In genomic region chrX:129590596-129590995, GRCh38 we compare ENCODE assay signal across 17 cellular contexts. TPM values are rescaled to one million over a fixed set of nuclear protein-coding genes. Genes with fewer than 3 reads are reported as not detected.
DNase-seq lines count a peak whose midpoint lies in the region; ATAC-seq and TF ChIP-seq lines count a peak whose summit lies in the region.
"Had no signal": no experiment of that assay in that cellular context is flagged by ENCODE, and none has a peak within 500 bp of the region (broad histone marks: within the 10 kb centered on the region; RNA-seq: fewer than 3 reads in every experiment).

No MANE protein-coding gene starts in this region.

- POLR2A ChIA-PET in WTC11 (lab: Charles Lee), result no interaction called here

- H3K27me3 Mint-ChIP-seq in nephron progenitor cell (ENCODE audit: low read depth, poor library complexity), result no peaks in the 10 kb centered on the region
- H3K27me3 Mint-ChIP-seq in WTC11 (ENCODE audit: low read depth), result no peaks in the 10 kb centered on the region
- H3K27me3 Mint-ChIP-seq: B cell; CD4-positive, alpha-beta T cell had no signal

- peaks cover 58% of the 10 kb centered on the region for H3K36me3 Mint-ChIP-seq in nephron progenitor cell (ENCODE audit: low read depth)
- H3K36me3 Mint-ChIP-seq in WTC11, result peaks cover 21% of the 10 kb centered on the region

- H3K27ac ChIP-seq in angular gyrus (ENCODE audit: low read depth, low read length), result peak overlapping the region; percentile 68
- peak overlapping the region; percentile 43 for H3K27ac ChIP-seq in substantia nigra (ENCODE audit: low read depth, low read length, poor library complexity, severe bottlenecking)
- H3K27ac ChIP-seq: GM23248 had no signal

- H3K4me3 Mint-ChIP-seq in nephron progenitor cell, result no peak overlapping the region
- H3K4me3 Mint-ChIP-seq in WTC11, result no peak overlapping the region
- H3K4me3 Mint-ChIP-seq: B cell; CD4-positive, alpha-beta T cell had no signal

- TF ChIP-seq CTCF in nephron progenitor cell (IDR thresholded peaks at IDR 0.05) (no peak), WTC11 (IDR thresholded peaks at IDR 0.05) (no peak)

- CTCF ChIA-PET in WTC11 (lab: Charles Lee), result no interaction called here

- DNase-seq in foreskin melanocyte (peak; percentile 59), nephron progenitor cell (no peak), substantia nigra (lab: John Stamatoyannopoulos, UW) (peak in 2 of 49 donors; percentile 0 to 14), NCI-H526 (lab: John Stamatoyannopoulos, UW) (no peak), iPS-NIHi11 (ENCODE audit: low spot score) (no peak), WTC11 (ENCODE audit: low spot score) (no peak)
- DNase-seq in activated CD4-positive, alpha-beta T cell treated with anti-CD3 and anti-CD28 coated beads for 1 hour, result no peak
- DNase-seq: C1 segment of cervical spinal cord; CD4-positive, alpha-beta T cell; DMS153; DND-41; GDM1; GM23248; IMR-90 had no signal

- peaks cover 5% of the 10 kb centered on the region for H3K4me1 Mint-ChIP-seq in nephron progenitor cell
- peaks cover 10% of the 10 kb centered on the region for H3K4me1 Mint-ChIP-seq in WTC11
- H3K4me1 Mint-ChIP-seq: B cell had no signal

- ATAC-seq in WTC11, result no peak
- ATAC-seq: HCT116 had no signal

- peak overlapping the region; percentile 24 for H3K27ac Mint-ChIP-seq in nephron progenitor cell
- H3K27ac Mint-ChIP-seq in WTC11, result no peak overlapping the region
- H3K27ac Mint-ChIP-seq: B cell; CD4-positive, alpha-beta T cell had no signal

- no peaks in the 10 kb centered on the region for H3K9me3 Mint-ChIP-seq in nephron progenitor cell
- no peaks in the 10 kb centered on the region for H3K9me3 Mint-ChIP-seq in WTC11
- H3K9me3 Mint-ChIP-seq: CD4-positive, alpha-beta T cell had no signal

TF ChIP-seq in WTC11, 78 proteins besides CTCF, POLR2A, EP300 and RAD21:
- TF ChIP-seq, protein P1, sequence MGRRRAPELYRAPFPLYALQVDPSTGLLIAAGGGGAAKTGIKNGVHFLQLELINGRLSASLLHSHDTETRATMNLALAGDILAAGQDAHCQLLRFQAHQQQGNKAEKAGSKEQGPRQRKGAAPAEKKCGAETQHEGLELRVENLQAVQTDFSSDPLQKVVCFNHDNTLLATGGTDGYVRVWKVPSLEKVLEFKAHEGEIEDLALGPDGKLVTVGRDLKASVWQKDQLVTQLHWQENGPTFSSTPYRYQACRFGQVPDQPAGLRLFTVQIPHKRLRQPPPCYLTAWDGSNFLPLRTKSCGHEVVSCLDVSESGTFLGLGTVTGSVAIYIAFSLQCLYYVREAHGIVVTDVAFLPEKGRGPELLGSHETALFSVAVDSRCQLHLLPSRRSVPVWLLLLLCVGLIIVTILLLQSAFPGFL (CRISPR knock-in tag; IDR thresholded peaks at IDR 0.05; ENCODE audit: borderline replicate concordance), result no peak
- no peak for TF ChIP-seq OVOL2 (CRISPR knock-in tag; IDR thresholded peaks at IDR 0.05; ENCODE audit: borderline replicate concordance)
- TF ChIP-seq, protein P2, sequence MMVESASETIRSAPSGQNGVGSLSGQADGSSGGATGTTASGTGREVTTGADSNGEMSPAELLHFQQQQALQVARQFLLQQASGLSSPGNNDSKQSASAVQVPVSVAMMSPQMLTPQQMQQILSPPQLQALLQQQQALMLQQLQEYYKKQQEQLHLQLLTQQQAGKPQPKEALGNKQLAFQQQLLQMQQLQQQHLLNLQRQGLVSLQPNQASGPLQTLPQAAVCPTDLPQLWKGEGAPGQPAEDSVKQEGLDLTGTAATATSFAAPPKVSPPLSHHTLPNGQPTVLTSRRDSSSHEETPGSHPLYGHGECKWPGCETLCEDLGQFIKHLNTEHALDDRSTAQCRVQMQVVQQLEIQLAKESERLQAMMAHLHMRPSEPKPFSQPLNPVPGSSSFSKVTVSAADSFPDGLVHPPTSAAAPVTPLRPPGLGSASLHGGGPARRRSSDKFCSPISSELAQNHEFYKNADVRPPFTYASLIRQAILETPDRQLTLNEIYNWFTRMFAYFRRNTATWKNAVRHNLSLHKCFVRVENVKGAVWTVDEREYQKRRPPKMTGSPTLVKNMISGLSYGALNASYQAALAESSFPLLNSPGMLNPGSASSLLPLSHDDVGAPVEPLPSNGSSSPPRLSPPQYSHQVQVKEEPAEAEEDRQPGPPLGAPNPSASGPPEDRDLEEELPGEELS (CRISPR knock-in tag; IDR thresholded peaks at IDR 0.05), result no peak
- TF ChIP-seq ZBTB43 (CRISPR knock-in tag; IDR thresholded peaks at IDR 0.05), result no peak
- TF ChIP-seq, protein P3, sequence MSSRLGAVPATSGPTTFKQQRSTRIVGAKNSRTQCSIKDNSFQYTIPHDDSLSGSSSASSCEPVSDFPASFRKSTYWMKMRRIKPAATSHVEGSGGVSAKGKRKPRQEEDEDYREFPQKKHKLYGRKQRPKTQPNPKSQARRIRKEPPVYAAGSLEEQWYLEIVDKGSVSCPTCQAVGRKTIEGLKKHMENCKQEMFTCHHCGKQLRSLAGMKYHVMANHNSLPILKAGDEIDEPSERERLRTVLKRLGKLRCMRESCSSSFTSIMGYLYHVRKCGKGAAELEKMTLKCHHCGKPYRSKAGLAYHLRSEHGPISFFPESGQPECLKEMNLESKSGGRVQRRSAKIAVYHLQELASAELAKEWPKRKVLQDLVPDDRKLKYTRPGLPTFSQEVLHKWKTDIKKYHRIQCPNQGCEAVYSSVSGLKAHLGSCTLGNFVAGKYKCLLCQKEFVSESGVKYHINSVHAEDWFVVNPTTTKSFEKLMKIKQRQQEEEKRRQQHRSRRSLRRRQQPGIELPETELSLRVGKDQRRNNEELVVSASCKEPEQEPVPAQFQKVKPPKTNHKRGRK (CRISPR knock-in tag; IDR thresholded peaks at IDR 0.05; ENCODE audit: borderline replicate concordance), result no peak
- TF ChIP-seq FOXJ3 (CRISPR knock-in tag; IDR thresholded peaks at IDR 0.05; ENCODE audit: borderline replicate concordance), result no peak

RNA-seq across cellular contexts. Expression of gene OCRL, which starts 50.5 kb away (rescaled TPM):
- total RNA-seq in WTC11 (2021), result 17.4 to 18.9 TPM (median 18.2 TPM) in 3 replicates
